15 cellular contexts compared by ENCODE assay signal in the genomic region with DNA sequence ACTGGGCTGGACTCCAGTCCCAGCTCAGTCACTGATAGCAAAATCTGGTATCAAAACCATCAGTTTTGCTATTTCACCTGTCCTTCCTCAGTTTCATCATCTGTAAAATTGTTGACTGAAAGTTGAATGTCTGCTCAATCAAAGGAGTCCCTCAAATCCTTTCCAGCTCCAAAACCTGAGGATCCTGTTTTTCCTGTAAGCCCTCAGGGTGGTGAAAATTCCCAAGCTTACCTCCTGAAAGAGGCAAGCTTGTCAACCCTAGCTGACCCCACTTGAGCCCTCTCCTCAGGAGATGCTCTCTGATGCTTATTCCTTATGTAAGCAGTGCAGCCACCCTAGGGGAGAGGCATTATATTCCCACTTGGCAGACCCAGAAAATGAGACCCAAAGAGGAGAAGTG.
"Had no signal": no experiment of that assay in that cellular context is flagged by ENCODE, and none has a peak within 500 bp of the region (broad histone marks: within the 10 kb centered on the region; RNA-seq: fewer than 3 reads in every experiment).

No MANE protein-coding gene starts in this region.

- H3K36me3 ChIP-seq: ovary, upper lobe of left lung had no signal

- H3K27me3 ChIP-seq: ovary, upper lobe of left lung had no signal

- H3K9me3 Mint-ChIP-seq: activated naive CD4-positive, alpha-beta T cell treated with anti-CD3 and anti-CD28 coated beads for 36 hours; activated T-helper 2 cell treated with anti-CD3 and anti-CD28 coated beads, Interferon-gamma antibody, Interleukin-2, Interleukin-4, amounts not matched to agents 10 μg/mL and 5 μg/mL and 100 μg/mL, durations not matched to agents 14 hours and 24 hours and 36 hours; naive thymus-derived CD4-positive, alpha-beta T cell; stimulated activated naive CD8-positive, alpha-beta T cell treated with anti-CD3 and anti-CD28 coated beads, Interleukin-15, Interleukin-2, amounts not matched to agents 100 ng/mL and 50 ng/mL, for 24 hours had no signal

- DNase-seq: activated CD4-positive, alpha-beta T cell treated with anti-CD3 and anti-CD28 coated beads for 1 hour; activated CD4-positive, alpha-beta T cell treated with anti-CD3 and anti-CD28 coated beads, Interleukin-2, amount 50 U/mL, for 4 hours; activated naive CD4-positive, alpha-beta T cell treated with anti-CD3 and anti-CD28 coated beads for 36 hours; mucosa of descending colon; naive thymus-derived CD4-positive, alpha-beta T cell; ovary; T-helper 9 cell; upper lobe of left lung had no signal

- ATAC-seq: esophagus mucosa; mucosa of descending colon; naive thymus-derived CD4-positive, alpha-beta T cell; sciatic nerve had no signal

- H3K27ac Mint-ChIP-seq: activated naive CD4-positive, alpha-beta T cell treated with anti-CD3 and anti-CD28 coated beads for 36 hours; activated T-helper 2 cell treated with anti-CD3 and anti-CD28 coated beads, Interferon-gamma antibody, Interleukin-2, Interleukin-4, amounts not matched to agents 10 μg/mL and 5 μg/mL and 100 μg/mL, durations not matched to agents 14 hours and 24 hours and 36 hours; naive thymus-derived CD4-positive, alpha-beta T cell; stimulated activated naive CD8-positive, alpha-beta T cell treated with anti-CD3 and anti-CD28 coated beads, Interleukin-15, Interleukin-2, amounts not matched to agents 100 ng/mL and 50 ng/mL, for 24 hours had no signal

- H3K4me3 Mint-ChIP-seq: activated naive CD4-positive, alpha-beta T cell treated with anti-CD3 and anti-CD28 coated beads for 36 hours; naive thymus-derived CD4-positive, alpha-beta T cell; stimulated activated naive CD8-positive, alpha-beta T cell treated with anti-CD3 and anti-CD28 coated beads, Interleukin-15, Interleukin-2, amounts not matched to agents 100 ng/mL and 50 ng/mL, for 24 hours had no signal

- FAIRE-seq: colon, endometrium, islet of Langerhans had no signal

- H3K4me3 ChIP-seq: mucosa of descending colon, ovary, upper lobe of left lung had no signal

- H3K27me3 Mint-ChIP-seq: naive thymus-derived CD4-positive, alpha-beta T cell; stimulated activated naive CD8-positive, alpha-beta T cell treated with anti-CD3 and anti-CD28 coated beads, Interleukin-15, Interleukin-2, amounts not matched to agents 100 ng/mL and 50 ng/mL, for 24 hours had no signal
